In genomic region chr5:76326559-76327351, GRCh38 we compare ENCODE assay signal across 2 cellular contexts.
TF ChIP-seq lines count a peak whose summit lies in the region.

No MANE protein-coding gene starts in this region.

TF ChIP-seq in H1, 55 proteins besides CTCF, POLR2A, EP300 and RAD21:
- TF ChIP-seq SIN3A (conservative IDR thresholded peaks at IDR 0.05 in 1 of 2, IDR thresholded peaks at IDR 0.05 in 1 of 2; ENCODE audit: low read depth in 1 of 2, low read length in 2 of 2) (peak in 1 of 2 experiments; percentile 43; a peak in 1 of 4 replicates), SUZ12 (IDR thresholded peaks at IDR 0.05; ENCODE audit: low read length) (no peak), ZNF274 (IDR thresholded peaks at IDR 0.05; ENCODE audit: borderline replicate concordance, extremely low read depth, low read length) (no peak), YY1 (IDR thresholded peaks at IDR 0.05; ENCODE audit: low read depth, low read length) (0 out of 2 replicates have a peak, but pooled peaks have one; percentile 13), ASH2L (IDR thresholded peaks at IDR 0.05; ENCODE audit: low read length) (peak; percentile 62), EGR1 (IDR thresholded peaks at IDR 0.05; ENCODE audit: borderline replicate concordance, low read depth, low read length) (no peak), SP1 (IDR thresholded peaks at IDR 0.05; ENCODE audit: low read depth, low read length) (0 out of 2 replicates have a peak, but pooled peaks have one; percentile 29)

TF ChIP-seq in HEK293T, 16 proteins besides CTCF, POLR2A, EP300 and RAD21 (continued from another document):
- no peak for TF ChIP-seq FOXM1 (IDR thresholded peaks at IDR 0.05; ENCODE audit: borderline replicate concordance)
- no peak for TF ChIP-seq CTBP1 (IDR thresholded peaks at IDR 0.05; ENCODE audit: borderline replicate concordance)
- TF ChIP-seq LEF1 (IDR thresholded peaks at IDR 0.05; ENCODE audit: borderline replicate concordance) = no peak
- TF ChIP-seq ARNT (IDR thresholded peaks at IDR 0.05) = no peak
- no peak for TF ChIP-seq BHLHE40 (IDR thresholded peaks at IDR 0.05; ENCODE audit: borderline replicate concordance)
- no peak for TF ChIP-seq FOXK2 (IDR thresholded peaks at IDR 0.05)
- TF ChIP-seq NFRKB (IDR thresholded peaks at IDR 0.05) = no peak
- TF ChIP-seq SUZ12 (IDR thresholded peaks at IDR 0.05) = no peak
